ENCODE assay signal across 11 cellular contexts in the genomic region with DNA sequence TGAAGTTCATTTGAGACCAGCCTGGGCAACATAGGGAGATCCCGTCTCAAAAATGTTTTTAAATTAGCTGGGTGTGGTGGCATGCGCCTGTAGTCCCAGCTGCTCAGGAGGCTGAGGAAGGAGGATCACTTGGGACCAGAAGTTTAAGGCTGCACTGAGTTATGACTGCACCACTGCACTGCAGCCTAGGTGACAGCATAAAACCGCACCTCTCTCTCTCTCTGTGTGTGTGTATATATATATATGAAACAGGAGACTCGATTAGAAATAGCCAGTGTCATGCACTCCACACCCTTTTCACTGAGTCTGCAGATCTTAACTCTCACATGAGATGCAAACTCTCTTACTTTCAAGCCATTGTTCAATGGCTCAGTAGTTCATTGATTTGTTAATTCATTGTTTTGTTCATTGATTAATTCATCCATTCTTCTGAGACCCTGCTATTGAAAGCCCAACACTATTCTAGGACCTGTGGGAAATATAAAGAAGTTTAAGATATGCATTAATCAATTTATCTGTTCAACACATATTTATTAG. TPM values are rescaled to one million over a fixed set of nuclear protein-coding genes. Genes with fewer than 3 reads are reported as not detected.
DNase-seq lines count a peak whose midpoint lies in the region; ATAC-seq and TF ChIP-seq lines count a peak whose summit lies in the region.
"Had no signal": no experiment of that assay in that cellular context is flagged by ENCODE, and none has a peak within 500 bp of the region (broad histone marks: within the 10 kb centered on the region; RNA-seq: fewer than 3 reads in every experiment).

No MANE protein-coding gene starts in this region.

- ATAC-seq in GM18861 (IDR thresholded peaks at IDR 0.05; ENCODE audit: unreplicated experiment) (peak; percentile 14), GM21447 (IDR thresholded peaks at IDR 0.05; ENCODE audit: unreplicated experiment) (peak; percentile 52), HG03064 (IDR thresholded peaks at IDR 0.05; ENCODE audit: low read depth, unreplicated experiment) (peak; percentile 33), WTC11 (no peak), left lobe of liver (no peak)
- no peak for ATAC-seq in naive thymus-derived CD4-positive, alpha-beta T cell

- in situ Hi-C loops in GM13977 (cut with MboI; ENCODE audit: low pct_unique_long_range_greater_than_20kb, low sequenced_read_pairs, unreplicated experiment) = loop anchor here (25.0 kb wide), 1 partner anchor 267 kb away; no protein-coding TSS in a partner anchor

- no peaks in the 10 kb centered on the region for H3K27me3 Mint-ChIP-seq in WTC11 (ENCODE audit: low read depth)
- H3K27me3 Mint-ChIP-seq in naive thymus-derived CD4-positive, alpha-beta T cell = no peaks in the 10 kb centered on the region

- DNase-seq in WTC11 (ENCODE audit: low spot score) = no peak
- no peak for DNase-seq in left lobe of liver (ENCODE audit: low spot score)
- DNase-seq in naive thymus-derived CD4-positive, alpha-beta T cell = no peak
- DNase-seq in left ventricle myocardium inferior = no peak
- DNase-seq in GM13977 (ENCODE audit: low spot score) = no peak
- DNase-seq: activated T-cell treated with anti-CD3 and anti-CD28 coated beads, Interleukin-2, amount 50 U/mL, for 48 hours; NCI-H748 treated with DMSO at 0.1 percent for 48 hours; uterus had no signal

- TF ChIP-seq CTCF in WTC11 (IDR thresholded peaks at IDR 0.05) (no peak), left ventricle myocardium inferior (IDR thresholded peaks at IDR 0.05; ENCODE audit: borderline replicate concordance) (no peak), GM13977 (IDR thresholded peaks at IDR 0.05; ENCODE audit: extremely low read depth, insufficient read depth, missing control alignments) (no peak)

- no peaks in the 10 kb centered on the region for H3K9me3 Mint-ChIP-seq in WTC11
- no peaks in the 10 kb centered on the region for H3K9me3 Mint-ChIP-seq in naive thymus-derived CD4-positive, alpha-beta T cell

- intact Hi-C loops in naive thymus-derived CD4-positive, alpha-beta T cell (cut with micrococcal nuclease) = no loop called here
- intact Hi-C loops in left ventricle myocardium inferior (cut with micrococcal nuclease) = no loop called here

- H3K36me3 Mint-ChIP-seq in WTC11 = peaks cover 16% of the 10 kb centered on the region
- H3K36me3 Mint-ChIP-seq in naive thymus-derived CD4-positive, alpha-beta T cell = peaks cover 0 to 38% (median 12%) of the 10 kb centered on the region in 5 donors

- no peak overlapping the region for H3K4me3 ChIP-seq in naive thymus-derived CD4-positive, alpha-beta T cell (ENCODE audit: low read length)
- no peak overlapping the region for H3K4me3 ChIP-seq in left ventricle myocardium inferior
- H3K4me3 ChIP-seq: uterus had no signal

- H3K9me3 ChIP-seq in naive thymus-derived CD4-positive, alpha-beta T cell (ENCODE audit: control insufficient read depth in 2 of 3, low read length in 3 of 3) = no peaks in the 10 kb centered on the region
- H3K9me3 ChIP-seq in left ventricle myocardium inferior (replicated peaks) = no peaks in the 10 kb centered on the region
- H3K9me3 ChIP-seq: uterus had no signal

- POLR2A ChIA-PET in WTC11 (lab: Charles Lee) = no interaction called here
- POLR2A ChIA-PET in naive thymus-derived CD4-positive, alpha-beta T cell (lab: Charles Lee) = interaction anchor here (0.7 to 1.1 kb wide), 2 partner anchors 117 to 168 kb away, joined by 3 to 5 read pairs; no protein-coding TSS in a partner anchor

- no peak overlapping the region for H3K4me3 Mint-ChIP-seq in WTC11
- no peak overlapping the region for H3K4me3 Mint-ChIP-seq in naive thymus-derived CD4-positive, alpha-beta T cell

- CTCF ChIA-PET in WTC11 (lab: Charles Lee) = interaction anchor here (1.9 kb wide), 1 partner anchor 9 kb away, joined by 5 read pairs; no protein-coding TSS in a partner anchor
- CTCF ChIA-PET in naive thymus-derived CD4-positive, alpha-beta T cell (lab: Charles Lee) = interaction anchor here (0.6 kb wide), 1 partner anchor 319 kb away, joined by 3 read pairs; no protein-coding TSS in a partner anchor

- H3K4me1 Mint-ChIP-seq in WTC11 = peaks cover 13% of the 10 kb centered on the region
- H3K4me1 Mint-ChIP-seq in naive thymus-derived CD4-positive, alpha-beta T cell = peaks cover 0 to 20% (median 9%) of the 10 kb centered on the region in 7 donors

- peaks cover 0 to 22% (median 0%) of the 10 kb centered on the region in 3 experiments for H3K36me3 ChIP-seq in naive thymus-derived CD4-positive, alpha-beta T cell (ENCODE audit: control insufficient read depth in 2 of 3, insufficient read depth in 3 of 3, low read length in 3 of 3)
- peaks cover 12% of the 10 kb centered on the region for H3K36me3 ChIP-seq in left ventricle myocardium inferior
- H3K36me3 ChIP-seq: uterus had no signal

- no peaks in the 10 kb centered on the region for H3K4me1 ChIP-seq in naive thymus-derived CD4-positive, alpha-beta T cell (ENCODE audit: control insufficient read depth in 2 of 2, insufficient read depth in 2 of 2, low read length in 2 of 2)
- no peaks in the 10 kb centered on the region for H3K4me1 ChIP-seq in left ventricle myocardium inferior
- H3K4me1 ChIP-seq: uterus had no signal

- H3K27me3 ChIP-seq in naive thymus-derived CD4-positive, alpha-beta T cell (ENCODE audit: control insufficient read depth in 2 of 2, insufficient read depth in 2 of 2, low read length in 2 of 2) = no peaks in the 10 kb centered on the region
- H3K27me3 ChIP-seq in left ventricle myocardium inferior (ENCODE audit: low read depth) = no peaks in the 10 kb centered on the region
- H3K27me3 ChIP-seq: uterus had no signal

- H3K27ac Mint-ChIP-seq in WTC11 = peak overlapping the region; percentile 36
- peak overlapping the region in 4 of 9 donors; percentile 2 to 71 (median 16) for H3K27ac Mint-ChIP-seq in naive thymus-derived CD4-positive, alpha-beta T cell

- H3K27ac ChIP-seq in naive thymus-derived CD4-positive, alpha-beta T cell (ENCODE audit: low read depth, low read length) = no peak overlapping the region
- H3K27ac ChIP-seq in left ventricle myocardium inferior (replicated peaks) = no peak overlapping the region
- H3K27ac ChIP-seq: uterus had no signal

TF ChIP-seq in WTC11, 78 proteins besides CTCF, POLR2A, EP300 and RAD21:
- TF ChIP-seq SMAD4 (CRISPR knock-in tag; IDR thresholded peaks at IDR 0.05) (no peak), ATF1 (CRISPR knock-in tag; IDR thresholded peaks at IDR 0.05) (no peak), CREB1 (CRISPR knock-in tag; IDR thresholded peaks at IDR 0.05) (no peak), ZNF317 (CRISPR knock-in tag; IDR thresholded peaks at IDR 0.05; ENCODE audit: borderline replicate concordance, low read depth) (no peak), OVOL2 (CRISPR knock-in tag; IDR thresholded peaks at IDR 0.05; ENCODE audit: borderline replicate concordance) (no peak), GRHL2 (CRISPR knock-in tag; IDR thresholded peaks at IDR 0.05; ENCODE audit: insufficient replicate concordance, severe bottlenecking) (no peak), TP53 (CRISPR knock-in tag; IDR thresholded peaks at IDR 0.05) (no peak), GTF2I (CRISPR knock-in tag; conservative IDR thresholded peaks at IDR 0.05) (no peak), FOXP1 (CRISPR knock-in tag; IDR thresholded peaks at IDR 0.05; ENCODE audit: borderline replicate concordance) (no peak), NR1H2 (CRISPR knock-in tag; IDR thresholded peaks at IDR 0.05) (no peak), HMGA2 (CRISPR knock-in tag; IDR thresholded peaks at IDR 0.05) (no peak), TEAD1 (CRISPR knock-in tag; IDR thresholded peaks at IDR 0.05) (no peak), GABPB1 (CRISPR knock-in tag; IDR thresholded peaks at IDR 0.05) (no peak), NFYB (CRISPR knock-in tag; conservative IDR thresholded peaks at IDR 0.05; ENCODE audit: low read depth) (no peak), SOX15 (CRISPR knock-in tag; IDR thresholded peaks at IDR 0.05) (no peak)
- TF ChIP-seq, protein P1, sequence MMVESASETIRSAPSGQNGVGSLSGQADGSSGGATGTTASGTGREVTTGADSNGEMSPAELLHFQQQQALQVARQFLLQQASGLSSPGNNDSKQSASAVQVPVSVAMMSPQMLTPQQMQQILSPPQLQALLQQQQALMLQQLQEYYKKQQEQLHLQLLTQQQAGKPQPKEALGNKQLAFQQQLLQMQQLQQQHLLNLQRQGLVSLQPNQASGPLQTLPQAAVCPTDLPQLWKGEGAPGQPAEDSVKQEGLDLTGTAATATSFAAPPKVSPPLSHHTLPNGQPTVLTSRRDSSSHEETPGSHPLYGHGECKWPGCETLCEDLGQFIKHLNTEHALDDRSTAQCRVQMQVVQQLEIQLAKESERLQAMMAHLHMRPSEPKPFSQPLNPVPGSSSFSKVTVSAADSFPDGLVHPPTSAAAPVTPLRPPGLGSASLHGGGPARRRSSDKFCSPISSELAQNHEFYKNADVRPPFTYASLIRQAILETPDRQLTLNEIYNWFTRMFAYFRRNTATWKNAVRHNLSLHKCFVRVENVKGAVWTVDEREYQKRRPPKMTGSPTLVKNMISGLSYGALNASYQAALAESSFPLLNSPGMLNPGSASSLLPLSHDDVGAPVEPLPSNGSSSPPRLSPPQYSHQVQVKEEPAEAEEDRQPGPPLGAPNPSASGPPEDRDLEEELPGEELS (CRISPR knock-in tag; IDR thresholded peaks at IDR 0.05) = no peak
- TF ChIP-seq, protein P2, sequence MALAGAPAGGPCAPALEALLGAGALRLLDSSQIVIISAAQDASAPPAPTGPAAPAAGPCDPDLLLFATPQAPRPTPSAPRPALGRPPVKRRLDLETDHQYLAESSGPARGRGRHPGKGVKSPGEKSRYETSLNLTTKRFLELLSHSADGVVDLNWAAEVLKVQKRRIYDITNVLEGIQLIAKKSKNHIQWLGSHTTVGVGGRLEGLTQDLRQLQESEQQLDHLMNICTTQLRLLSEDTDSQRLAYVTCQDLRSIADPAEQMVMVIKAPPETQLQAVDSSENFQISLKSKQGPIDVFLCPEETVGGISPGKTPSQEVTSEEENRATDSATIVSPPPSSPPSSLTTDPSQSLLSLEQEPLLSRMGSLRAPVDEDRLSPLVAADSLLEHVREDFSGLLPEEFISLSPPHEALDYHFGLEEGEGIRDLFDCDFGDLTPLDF (CRISPR knock-in tag; IDR thresholded peaks at IDR 0.05) = no peak
- TF ChIP-seq, protein P3, sequence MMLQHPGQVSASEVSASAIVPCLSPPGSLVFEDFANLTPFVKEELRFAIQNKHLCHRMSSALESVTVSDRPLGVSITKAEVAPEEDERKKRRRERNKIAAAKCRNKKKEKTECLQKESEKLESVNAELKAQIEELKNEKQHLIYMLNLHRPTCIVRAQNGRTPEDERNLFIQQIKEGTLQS (CRISPR knock-in tag; conservative IDR thresholded peaks at IDR 0.05) = no peak

RNA-seq across cellular contexts. Expression of a gene that starts 52.4 kb away (rescaled TPM):
- total RNA-seq in WTC11 (2021) (30.7 to 32.9 TPM (median 31.3 TPM) in 3 replicates), left lobe of liver (18.1 TPM), left ventricle myocardium inferior (64.3 TPM)
- total RNA-seq in naive thymus-derived CD4-positive, alpha-beta T cell = 10 to 100 TPM; 17.0 to 30.3 (median 25.3) TPM
- 10 to 100 TPM; 41.0 to 60.9 TPM for polyA plus RNA-seq in naive thymus-derived CD4-positive, alpha-beta T cell

Comparison
In these comparisons a context has a peak if more than half of its experiments do, and no peak if none do; other contexts are left out.
1. ATAC-seq: peak in GM18861 (single experiment), GM21447 (single experiment) and HG03064 (single experiment); none in WTC11 (single experiment), left lobe of liver (single experiment) and naive thymus-derived CD4-positive, alpha-beta T cell (single experiment).